ENCODE assay signal across 12 cellular contexts in the genomic region with DNA sequence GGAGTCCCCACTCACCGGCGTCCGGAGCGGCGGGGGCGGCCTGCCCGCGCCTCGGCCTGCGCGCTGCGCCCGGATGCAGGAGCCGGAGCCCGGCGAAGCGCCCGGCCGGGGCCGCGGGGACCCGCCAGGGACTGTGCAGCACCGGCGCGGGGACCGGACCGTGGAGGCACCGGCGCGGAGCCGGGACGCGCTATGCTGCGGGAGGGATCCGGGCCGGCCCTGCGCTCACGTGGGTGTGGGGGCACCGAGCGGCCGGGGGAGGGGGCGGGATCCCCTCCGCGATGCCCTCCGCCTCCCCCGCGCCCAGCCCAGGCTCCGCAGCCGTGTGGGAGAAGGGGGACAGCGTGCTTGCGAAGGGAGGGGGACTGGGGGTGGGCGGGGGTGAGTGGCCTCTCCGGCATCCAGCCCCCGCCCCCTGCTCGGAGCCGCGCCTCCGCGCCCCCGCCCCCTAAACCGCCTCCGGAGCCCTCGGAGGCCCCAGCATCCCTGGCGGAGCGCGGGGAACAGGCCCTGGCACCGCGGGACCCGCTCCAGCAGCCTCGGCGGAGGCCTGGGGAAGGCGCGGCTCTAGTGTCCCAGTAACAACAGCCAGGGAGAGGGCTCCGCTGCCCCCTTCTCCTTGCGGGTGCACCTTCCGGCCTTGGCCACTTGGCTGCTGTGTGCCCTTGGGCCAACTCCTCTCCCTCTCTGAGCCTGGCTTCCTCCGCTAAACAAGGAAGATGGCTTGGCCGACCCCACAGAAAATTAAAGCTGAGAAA. TPM values are rescaled to one million over a fixed set of nuclear protein-coding genes. Genes with fewer than 3 reads are reported as not detected.
DNase-seq lines count a peak whose midpoint lies in the region; FAIRE-seq and TF ChIP-seq lines count a peak whose summit lies in the region.
"Had no signal": no experiment of that assay in that cellular context is flagged by ENCODE, and none has a peak within 500 bp of the region (broad histone marks: within the 10 kb centered on the region; RNA-seq: fewer than 3 reads in every experiment).

A gene (minus strand): TSS at position 367 of the 758 bp plus-strand sequence. CDS start 6,954 bp downstream, outside the sequence.

- H3K27me3 ChIP-seq in small intestine (ENCODE audit: control insufficient read depth in 2 of 2, insufficient read depth in 2 of 2, low read length in 2 of 2) (peaks cover 7 to 15% of the 10 kb centered on the region in 2 donors), brain microvascular endothelial cell (replicated peaks) (peaks cover 6% of the 10 kb centered on the region), ascending aorta (no peaks in the 10 kb centered on the region)

- FAIRE-seq in small intestine (lab: Jason Lieb, UNC): no peak

- peaks cover 56% of the 10 kb centered on the region for H3K27me3 Mint-ChIP-seq in nephron (ENCODE audit: low read depth)

- H3K9me3 Mint-ChIP-seq in nephron: no peaks in the 10 kb centered on the region

- H3K27ac Mint-ChIP-seq in nephron: no peak within 1 kb of the TSS

- peak within 1 kb of the TSS; percentile 83 to 84 (median 83) for H3K4me3 Mint-ChIP-seq in nephron

- H3K27ac ChIP-seq in coronary artery (no peak within 1 kb of the TSS), small intestine (ENCODE audit: low read depth in 1 of 2, low read length in 1 of 2) (no peak within 1 kb of the TSS), brain microvascular endothelial cell (no peak within 1 kb of the TSS), ascending aorta (no peak within 1 kb of the TSS)
- H3K27ac ChIP-seq: C4-2B, upper lobe of left lung had no signal

- 2 to 7% (median 4%) methylated on average over 41 to 78 of the region's 78 CpGs for WGBS in small intestine, 3 donors

- intact Hi-C loops in ascending aorta (cut with DNase I): no loop called here

- H3K4me1 ChIP-seq in small intestine (ENCODE audit: control insufficient read depth in 2 of 2, insufficient read depth in 1 of 2, low read depth in 1 of 2, low read length in 1 of 2) (no peaks in the 10 kb centered on the region), ascending aorta (no peaks in the 10 kb centered on the region)

- H3K4me1 Mint-ChIP-seq in nephron: no peaks in the 10 kb centered on the region

- in situ Hi-C loops in brain microvascular endothelial cell (cut with HindIII; ENCODE audit: low pct_ligation_motif_present, low sequenced_read_pairs): no loop called here

- peak; percentile 18 for DNase-seq in stimulated activated CD4-positive, alpha-beta T cell treated with anti-CD3 and anti-CD28 coated beads, Interleukin-15, amount 100 ng/mL, for 24 hours
- no peak for DNase-seq in stimulated activated CD4-positive, alpha-beta T cell treated with anti-CD3 and anti-CD28 coated beads, Interleukin-4, amount 100 ng/mL, for 4 hours
- DNase-seq in coronary artery (ENCODE audit: low spot score) (no peak), small intestine (no peak), brain microvascular endothelial cell (no peak), ascending aorta (ENCODE audit: low spot score in 2 of 2) (no peak), NCI-H1930 (lab: John Stamatoyannopoulos, UW) (no peak)
- DNase-seq: activated effector memory CD4-positive, alpha-beta T cell treated with Interleukin-2 at 50 U/mL for 16 hours; NCI-H2029 had no signal

- TF ChIP-seq CTCF in coronary artery (IDR thresholded peaks at IDR 0.05): no peak
- TF ChIP-seq CTCF in nephron (IDR thresholded peaks at IDR 0.05; ENCODE audit: unreplicated experiment in 3 of 3): no peak
- no peak for TF ChIP-seq CTCF in brain microvascular endothelial cell (IDR thresholded peaks at IDR 0.05; ENCODE audit: low read depth, low read length, missing control alignments)
- no peak for TF ChIP-seq CTCF in ascending aorta (IDR thresholded peaks at IDR 0.05)

- H3K4me3 ChIP-seq in coronary artery (peak within 1 kb of the TSS; percentile 17), small intestine (ENCODE audit: low read depth in 1 of 2, low read length in 2 of 2) (no peak within 1 kb of the TSS), brain microvascular endothelial cell (ENCODE audit: low read depth, low read length) (no peak within 1 kb of the TSS), ascending aorta (no peak within 1 kb of the TSS)
- H3K4me3 ChIP-seq: upper lobe of left lung had no signal

- no peaks in the 10 kb centered on the region for H3K36me3 Mint-ChIP-seq in nephron (ENCODE audit: low read depth)

- no peaks in the 10 kb centered on the region for H3K36me3 ChIP-seq in small intestine (ENCODE audit: control insufficient read depth in 2 of 2, insufficient read depth in 2 of 2, low read length in 2 of 2)
- H3K36me3 ChIP-seq in brain microvascular endothelial cell (replicated peaks): no peaks in the 10 kb centered on the region
- H3K36me3 ChIP-seq in ascending aorta: no peaks in the 10 kb centered on the region
- H3K36me3 ChIP-seq: upper lobe of left lung had no signal

- no peaks in the 10 kb centered on the region for H3K9me3 ChIP-seq in small intestine (ENCODE audit: control insufficient read depth, low read depth)
- no peaks in the 10 kb centered on the region for H3K9me3 ChIP-seq in ascending aorta
- H3K9me3 ChIP-seq: upper lobe of left lung had no signal

RNA-seq across cellular contexts. Expression of the gene that starts here (rescaled TPM):
- polyA plus RNA-seq in small intestine: under 1 TPM in 1 of 3 donors, not detected in 2; 0.06 TPM
- not detected for total RNA-seq in ascending aorta
- total RNA-seq: upper lobe of left lung had no signal
